ENCODE assay signal across 21 cellular contexts in genomic region chr5:78903936-78904335, GRCh38.
DNase-seq lines count a peak whose midpoint lies in the region.
"Had no signal": no experiment of that assay in that cellular context is flagged by ENCODE, and none has a peak within 500 bp of the region (broad histone marks: within the 10 kb centered on the region; RNA-seq: fewer than 3 reads in every experiment).

No MANE protein-coding gene starts in this region.

- DNase-seq in EH (ENCODE audit: low read depth) (peak; percentile 48), M059J (ENCODE audit: low read depth) (peak; percentile 26), dermis blood vessel endothelial cell (peak; percentile 62), iris pigment epithelial cell (ENCODE audit: low read depth) (peak; percentile 48), dedifferentiated amniotic fluid mesenchymal stem cell (ENCODE audit: extremely low spot score) (no peak), NCI-H524 (lab: John Stamatoyannopoulos, UW) (no peak)
- DNase-seq in stimulated activated CD4-positive, alpha-beta T cell treated with anti-CD3 and anti-CD28 coated beads, Interleukin-4, amount 100 ng/mL, for 24 hours: no peak
- no peak for DNase-seq in activated naive CD4-positive, alpha-beta T cell treated with Interleukin-2 at 50 U/mL for 16 hours
- DNase-seq: activated CD4-positive, alpha-beta T cell treated with anti-CD3 and anti-CD28 coated beads for 48 hours; activated gamma-delta T cell treated with Interleukin-2 at 50 U/mL for 16 hours; activated T-cell treated with anti-CD3 and anti-CD28 coated beads, Interleukin-2, amount 50 U/mL, for 1 hour; CD4-positive, alpha-beta T cell; effector CD4-positive, alpha-beta T cell; erythroblast; hypothalamus; islet precursor cell; natural killer cell; NCI-H1694; NCI-H446 treated with DMSO at 0.1 percent for 48 hours; Right ventricle myocardium superior; WERI-Rb-1 had no signal

Comparison
In these comparisons a context has a peak if more than half of its experiments do, and no peak if none do; other contexts are left out.
1. DNase-seq: peak in EH (single experiment), M059J (single experiment), dermis blood vessel endothelial cell (single experiment) and iris pigment epithelial cell (single experiment); none in dedifferentiated amniotic fluid mesenchymal stem cell (single experiment), NCI-H524 (0 of 2), stimulated activated CD4-positive, alpha-beta T cell treated with anti-CD3 and anti-CD28 coated beads, Interleukin-4, amount 100 ng/mL, for 24 hours (single experiment) and activated naive CD4-positive, alpha-beta T cell treated with Interleukin-2 at 50 U/mL for 16 hours (single experiment).